ENCODE assay signal across 17 cellular contexts in the genomic region with DNA sequence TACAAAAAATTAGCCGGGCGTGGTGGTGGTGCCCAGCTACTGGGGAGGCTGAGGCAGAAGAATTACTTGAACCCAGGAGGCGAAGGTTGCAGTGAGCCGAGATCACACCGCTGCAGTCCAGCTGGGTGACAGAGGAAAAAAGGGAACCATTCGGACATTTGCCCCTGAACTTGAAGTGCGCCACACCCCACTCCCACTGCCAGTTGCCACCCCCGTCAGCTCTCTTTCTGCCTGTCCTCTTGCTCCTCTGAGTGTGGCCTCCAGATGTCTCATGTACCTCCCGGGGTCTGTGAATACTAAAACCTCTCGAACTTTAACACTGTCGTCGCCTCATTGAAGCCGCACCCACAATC. TPM values are rescaled to one million over a fixed set of nuclear protein-coding genes. Genes with fewer than 3 reads are reported as not detected.
A peak's percentile ranks its signal among the peaks of the same experiment; 100 is the strongest.
DNase-seq lines count a peak whose midpoint lies in the region; ATAC-seq and TF ChIP-seq lines count a peak whose summit lies in the region.
"Had no signal": no experiment of that assay in that cellular context is flagged by ENCODE, and none has a peak within 500 bp of the region (broad histone marks: within the 10 kb centered on the region; RNA-seq: fewer than 3 reads in every experiment).

No MANE protein-coding gene starts in this region.

- H3K4me2 ChIP-seq in neural progenitor cell, result no peak overlapping the region

- H3K79me2 ChIP-seq in neural progenitor cell (ENCODE audit: low read depth), result no peaks in the 10 kb centered on the region

- H3K27ac ChIP-seq in Peyer's patch, result peak overlapping the region; percentile 27 to 75 (median 59)
- no peak overlapping the region for H3K27ac ChIP-seq in duodenal mucosa (ENCODE audit: low read depth, low read length)
- H3K27ac ChIP-seq in suprapubic skin, result peak overlapping the region; percentile 68
- H3K27ac ChIP-seq in neural progenitor cell, result no peak overlapping the region
- H3K27ac ChIP-seq: cardiac muscle cell had no signal

- H3K9me3 Mint-ChIP-seq in neural progenitor cell, result peaks cover 17% of the 10 kb centered on the region

- DNase-seq in Peyer's patch, result peak in 1 of 3 donors; percentile 50
- peak in 1 of 3 donors; percentile 23 for DNase-seq in mucosa of descending colon
- DNase-seq in suprapubic skin (ENCODE audit: low spot score in 2 of 2), result peak in 1 of 2 donors; percentile 75
- no peak for DNase-seq in NCI-H1417 treated with DMSO at 0.1 percent for 48 hours (lab: John Stamatoyannopoulos, UW)
- DNase-seq in neural progenitor cell (ENCODE audit: low spot score), result no peak
- no peak for DNase-seq in iPS-NIHi11 (ENCODE audit: low spot score)
- no peak for DNase-seq in 8988T
- DNase-seq: activated CD4-positive, alpha-beta T cell treated with anti-CD3 and anti-CD28 coated beads, Interleukin-2, amount 50 U/mL, for 4 hours; activated effector memory CD4-positive, alpha-beta T cell treated with anti-CD3 and anti-CD28 coated beads, Interleukin-2, amount 50 U/mL, for 16 hours; CD4-positive, CD25-positive, alpha-beta regulatory T cell; immature natural killer cell; natural killer cell had no signal

- 62% methylated on average over 13 of the region's 13 CpGs for WGBS in suprapubic skin

- H3K9ac ChIP-seq in duodenal mucosa (ENCODE audit: low read depth in 1 of 2, low read length in 2 of 2) (no peak overlapping the region), neural progenitor cell (no peak overlapping the region)

- no peak overlapping the region for H3K27ac Mint-ChIP-seq in neural progenitor cell
- H3K27ac Mint-ChIP-seq: CD4-positive, CD25-positive, alpha-beta regulatory T cell; immature natural killer cell; natural killer cell; T-helper 1 cell treated with Interleukin-12 subunit alpha and Interleukin-12 subunit beta and Interleukin-4 antibody, amounts not matched to agents 30 μg/mL and 1 μg/mL, for 36 hours had no signal

- no peaks in the 10 kb centered on the region for H3K36me3 Mint-ChIP-seq in neural progenitor cell
- H3K36me3 Mint-ChIP-seq: CD4-positive, CD25-positive, alpha-beta regulatory T cell; natural killer cell had no signal

- H3K27me3 ChIP-seq in Peyer's patch (no peaks in the 10 kb centered on the region), duodenal mucosa (ENCODE audit: control insufficient read depth in 1 of 2, insufficient read depth in 2 of 2, low read length in 2 of 2) (no peaks in the 10 kb centered on the region), suprapubic skin (no peaks in the 10 kb centered on the region), neural progenitor cell (no peaks in the 10 kb centered on the region)
- H3K27me3 ChIP-seq: cardiac muscle cell had no signal

- no peaks in the 10 kb centered on the region for H3F3A ChIP-seq in neural progenitor cell (ENCODE audit: low read depth)

- no peaks in the 10 kb centered on the region for H4K20me1 ChIP-seq in neural progenitor cell (ENCODE audit: low read depth)

- TF ChIP-seq EP300 in suprapubic skin (IDR thresholded peaks at IDR 0.05), result no peak

- H3K4me1 Mint-ChIP-seq in neural progenitor cell, result no peaks in the 10 kb centered on the region
- H3K4me1 Mint-ChIP-seq: CD4-positive, CD25-positive, alpha-beta regulatory T cell; immature natural killer cell; natural killer cell had no signal

- intact Hi-C loops in mucosa of descending colon (cut with DNase I, micrococcal nuclease), result no loop called here

- no peak for TF ChIP-seq CTCF in Peyer's patch (IDR thresholded peaks at IDR 0.05)
- TF ChIP-seq CTCF in mucosa of descending colon (IDR thresholded peaks at IDR 0.05), result no peak
- no peak for TF ChIP-seq CTCF in suprapubic skin (IDR thresholded peaks at IDR 0.05)
- TF ChIP-seq CTCF in neural progenitor cell (IDR thresholded peaks at IDR 0.05), result no peak

- H3K4me1 ChIP-seq in Peyer's patch (no peaks in the 10 kb centered on the region), duodenal mucosa (ENCODE audit: control insufficient read depth in 1 of 2, insufficient read depth in 2 of 2, low read length in 2 of 2) (peaks cover 0 to 6% of the 10 kb centered on the region in 2 donors), mucosa of descending colon (ENCODE audit: low read depth) (no peaks in the 10 kb centered on the region), suprapubic skin (peaks cover 27% of the 10 kb centered on the region), neural progenitor cell (no peaks in the 10 kb centered on the region)

- H3K4me3 ChIP-seq in Peyer's patch (peak overlapping the region in 1 of 4 donors; percentile 11), duodenal mucosa (ENCODE audit: low read depth in 1 of 2, low read length in 2 of 2) (peak overlapping the region; percentile 16 to 38), mucosa of descending colon (no peak overlapping the region), suprapubic skin (no peak overlapping the region), neural progenitor cell (no peak overlapping the region)
- H3K4me3 ChIP-seq: cardiac muscle cell had no signal

- H3K9me3 ChIP-seq in Peyer's patch (no peaks in the 10 kb centered on the region), duodenal mucosa (ENCODE audit: control insufficient read depth in 1 of 2, low read length in 2 of 2) (peaks cover 0 to 12% of the 10 kb centered on the region in 2 donors), mucosa of descending colon (peaks cover 11% of the 10 kb centered on the region), suprapubic skin (no peaks in the 10 kb centered on the region), neural progenitor cell (ENCODE audit: low read depth) (peaks cover 7% of the 10 kb centered on the region)

- H2AFZ ChIP-seq in neural progenitor cell (replicated peaks), result no peak overlapping the region

- H3K27me3 Mint-ChIP-seq in neural progenitor cell (ENCODE audit: insufficient read depth, low read depth), result peaks cover 7% of the 10 kb centered on the region
- H3K27me3 Mint-ChIP-seq: CD4-positive, CD25-positive, alpha-beta regulatory T cell had no signal

- TF ChIP-seq POLR2A in Peyer's patch (IDR thresholded peaks at IDR 0.05), result no peak
- TF ChIP-seq POLR2A in suprapubic skin (IDR thresholded peaks at IDR 0.05), result no peak

- H3K36me3 ChIP-seq in Peyer's patch (no peaks in the 10 kb centered on the region), duodenal mucosa (ENCODE audit: control insufficient read depth in 1 of 2, insufficient read depth in 2 of 2, low read length in 2 of 2) (no peaks in the 10 kb centered on the region), mucosa of descending colon (ENCODE audit: low read depth) (no peaks in the 10 kb centered on the region), suprapubic skin (no peaks in the 10 kb centered on the region), neural progenitor cell (no peaks in the 10 kb centered on the region)
- H3K36me3 ChIP-seq: cardiac muscle cell had no signal

- no peak overlapping the region for H3K4me3 Mint-ChIP-seq in neural progenitor cell
- H3K4me3 Mint-ChIP-seq: CD4-positive, CD25-positive, alpha-beta regulatory T cell; immature natural killer cell; natural killer cell; T-helper 1 cell treated with Interleukin-12 subunit alpha and Interleukin-12 subunit beta and Interleukin-4 antibody, amounts not matched to agents 30 μg/mL and 1 μg/mL, for 36 hours had no signal

- peak; percentile 47 for ATAC-seq in mucosa of descending colon
- ATAC-seq: natural killer cell had no signal

RNA-seq across cellular contexts. Expression of a gene that starts 4.0 kb away (rescaled TPM):
- 1 to 10 TPM in 3 of 4 donors, not detected in 1; 2.3 to 3.3 (median 2.7) TPM for total RNA-seq in Peyer's patch
- 1 to 10 TPM; 3.6 to 9.8 (median 7.4) TPM for total RNA-seq in mucosa of descending colon
- 1 to 10 TPM in 3 of 4 donors, under 1 TPM in 1; 0.81 to 2.9 (median 2.1) TPM for total RNA-seq in suprapubic skin
- not detected in 2 replicates for total RNA-seq in neural progenitor cell (ENCODE audit: low replicate concordance)
- total RNA-seq: cardiac muscle cell; CD4-positive, CD25-positive, alpha-beta regulatory T cell; epithelial cell of proximal tubule; OCI-LY7 had no signal

RNA-seq across cellular contexts. Expression of a gene that starts 38.0 kb away (rescaled TPM):
- total RNA-seq in Peyer's patch (1 to 10 TPM in 1 of 4 donors, not detected in 3; 1.9 TPM), mucosa of descending colon (1 to 10 TPM in 1 of 3 donors, under 1 TPM in 1, not detected in 1; 0.41 to 2.7 TPM), suprapubic skin (under 1 TPM in 1 of 4 donors, not detected in 3; 0.34 TPM), neural progenitor cell (ENCODE audit: low replicate concordance) (not detected in 2 replicates)
- total RNA-seq: cardiac muscle cell; CD4-positive, CD25-positive, alpha-beta regulatory T cell; epithelial cell of proximal tubule; OCI-LY7 had no signal

RNA-seq across cellular contexts. Expression of a gene that starts 47.3 kb away (rescaled TPM):
- total RNA-seq in Peyer's patch, result 1 to 10 TPM; 1.6 to 5.8 (median 2.6) TPM
- 10 to 100 TPM in 1 of 3 donors, 1 to 10 TPM in 1, not detected in 1; 3.6 to 14.5 TPM for total RNA-seq in mucosa of descending colon
- 1 to 10 TPM in 2 of 4 donors, under 1 TPM in 2; 0.60 to 1.7 (median 1.0) TPM for total RNA-seq in suprapubic skin
- not detected in 2 replicates for total RNA-seq in neural progenitor cell (ENCODE audit: low replicate concordance)
- total RNA-seq: cardiac muscle cell; CD4-positive, CD25-positive, alpha-beta regulatory T cell; epithelial cell of proximal tubule; OCI-LY7 had no signal

Comparison
In these comparisons a context has a peak if more than half of its experiments do, and no peak if none do; other contexts are left out.
1. H3K27ac ChIP-seq: peak in Peyer's patch (4 of 4) and suprapubic skin (single experiment); none in duodenal mucosa (single experiment) and neural progenitor cell (single experiment).
2. H3K4me3 ChIP-seq: peak in duodenal mucosa (2 of 2); none in mucosa of descending colon (single experiment), suprapubic skin (single experiment) and neural progenitor cell (single experiment).